ENCODE assay signal across 1 cellular context in the genomic region with DNA sequence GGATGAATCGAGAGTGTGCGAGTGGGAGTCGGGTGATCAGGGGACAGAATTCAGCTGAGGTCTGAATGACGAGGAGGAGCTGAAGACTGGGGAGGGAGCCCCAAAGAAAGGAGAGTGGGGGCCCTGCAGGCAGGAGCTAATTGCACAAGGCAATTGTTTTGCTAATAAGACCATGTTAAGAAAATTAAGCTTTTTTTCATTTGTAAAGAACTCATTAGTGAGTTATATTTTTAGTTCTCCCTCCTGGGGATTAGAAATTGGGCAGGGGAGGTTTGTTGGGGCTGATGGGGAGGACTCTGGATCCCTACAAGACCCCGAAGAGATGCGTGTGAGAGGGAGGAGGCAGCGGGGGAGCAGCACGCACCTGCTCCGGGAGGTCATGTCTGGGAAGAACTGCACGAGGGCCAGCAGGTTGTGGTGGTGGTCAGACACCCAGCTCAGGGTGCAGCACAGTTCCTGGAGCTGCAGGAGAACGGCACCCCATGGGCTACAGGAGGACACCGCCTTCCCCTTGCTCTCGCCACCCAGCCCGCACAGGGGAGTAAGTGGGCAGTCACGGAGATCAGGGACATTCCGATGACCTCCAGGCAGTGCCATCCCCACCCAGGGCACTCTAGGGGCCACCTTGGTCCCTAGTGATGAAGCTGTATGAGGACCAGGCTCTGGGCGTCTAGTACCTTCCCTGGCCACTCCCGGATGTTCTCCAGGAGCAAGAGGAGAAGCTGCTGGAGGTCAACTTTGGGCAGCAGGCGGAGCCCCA.
TF ChIP-seq lines count a peak whose summit lies in the region.

No MANE protein-coding gene starts in this region.

TF ChIP-seq in K562, 482 proteins besides CTCF, POLR2A, EP300 and RAD21:
- TF ChIP-seq RBBP5 (IDR thresholded peaks at IDR 0.05; ENCODE audit: borderline replicate concordance, insufficient read depth, low read length, poor library complexity, severe bottlenecking) (peak; percentile 22), PHF8 (IDR thresholded peaks at IDR 0.05; ENCODE audit: borderline replicate concordance, low read length) (peak; percentile 13; the same call in 1 of the 2 replicates), KDM5B (IDR thresholded peaks at IDR 0.05; ENCODE audit: insufficient replicate concordance, low read depth, low read length) (peak; percentile 46), ATF3 (IDR thresholded peaks at IDR 0.05) (no peak), ATF3 (CRISPR knock-in tag; conservative IDR thresholded peaks at IDR 0.05) (no peak), SAP30 (IDR thresholded peaks at IDR 0.05; ENCODE audit: borderline replicate concordance, insufficient read depth, low read depth, low read length, poor library complexity, severe bottlenecking) (no peak), NFE2L1 (tag; IDR thresholded peaks at IDR 0.05; ENCODE audit: borderline replicate concordance, low read depth) (no peak), ZNF121 (CRISPR knock-in tag; conservative IDR thresholded peaks at IDR 0.05) (no peak), RCOR1 (IDR thresholded peaks at IDR 0.05; ENCODE audit: borderline replicate concordance in 1 of 2, low read depth in 2 of 2, low read length in 2 of 2) (no peak), WHSC1 (IDR thresholded peaks at IDR 0.05; ENCODE audit: low read length) (peak; percentile 28), LARP7 (IDR thresholded peaks at IDR 0.05) (no peak), ZNF253 (CRISPR knock-in tag; conservative IDR thresholded peaks at IDR 0.05) (no peak), FOXM1 (IDR thresholded peaks at IDR 0.05; ENCODE audit: low read depth) (no peak), FOXM1 (CRISPR knock-in tag; IDR thresholded peaks at IDR 0.05; ENCODE audit: low read depth) (0 out of 2 replicates have a peak, but pooled peaks have one; percentile 38), PCBP1 (IDR thresholded peaks at IDR 0.05; ENCODE audit: low read depth, low read length, poor library complexity, severe bottlenecking) (no peak), SLC30A9 (CRISPR knock-in tag; IDR thresholded peaks at IDR 0.05) (no peak), HDAC8 (tag; IDR thresholded peaks at IDR 0.05) (no peak)
